In the genomic region with DNA sequence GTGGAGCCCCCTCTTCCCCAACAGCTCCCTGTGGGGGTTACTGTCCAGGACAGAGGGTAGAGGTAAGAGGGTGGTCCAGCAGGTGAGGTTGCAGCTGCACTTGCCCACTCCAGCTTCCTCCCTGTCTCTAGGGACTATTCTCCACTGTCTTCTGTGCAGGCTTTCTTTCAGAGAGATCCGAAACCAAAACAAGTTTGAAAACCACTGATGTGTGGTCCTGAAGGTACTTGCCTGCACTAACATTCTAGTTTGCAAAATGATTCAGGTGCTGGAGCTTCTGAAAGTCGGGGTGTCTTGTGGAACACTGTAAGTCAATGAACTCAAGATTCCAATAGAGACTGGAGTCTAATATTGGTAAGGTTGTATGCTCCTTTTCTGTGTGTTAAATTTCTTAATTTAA, we compare ENCODE assay signal across 20 cellular contexts.
A peak's percentile ranks its signal among the peaks of the same experiment; 100 is the strongest.
DNase-seq lines count a peak whose midpoint lies in the region; ATAC-seq, FAIRE-seq and TF ChIP-seq lines count a peak whose summit lies in the region.
"Had no signal": no experiment of that assay in that cellular context is flagged by ENCODE, and none has a peak within 500 bp of the region (broad histone marks: within the 10 kb centered on the region; RNA-seq: fewer than 3 reads in every experiment).

No MANE protein-coding gene starts in this region.

- H3K4me3 ChIP-seq in gastrocnemius medialis = no peak overlapping the region
- H3K4me3 ChIP-seq: heart right ventricle had no signal

- TF ChIP-seq POLR2A in GM12891 (IDR thresholded peaks at IDR 0.05; ENCODE audit: low read depth, low read length) (no peak), gastrocnemius medialis (IDR thresholded peaks at IDR 0.05) (no peak)

- no peak for TF ChIP-seq CTCF in gastrocnemius medialis (IDR thresholded peaks at IDR 0.05 in 4 of 5, conservative IDR thresholded peaks at IDR 0.05 in 1 of 5)

- intact Hi-C loops in gastrocnemius medialis (cut with DNase I; ENCODE audit: low total_unique reads) = no loop called here

- in situ Hi-C loops in gastrocnemius medialis (cut with MboI; ENCODE audit: low sequenced_read_pairs in 4 of 4) = no loop called here

- H3K27ac ChIP-seq in gastrocnemius medialis = no peak overlapping the region
- H3K27ac ChIP-seq: epithelial cell of prostate, heart right ventricle had no signal

- FAIRE-seq in GM12891 (lab: Jason Lieb, UNC) = peak; percentile 84
- FAIRE-seq: H1 had no signal

- peak; percentile 85 for ATAC-seq in GM19351 (IDR thresholded peaks at IDR 0.05; ENCODE audit: unreplicated experiment)
- ATAC-seq in HG02610 (IDR thresholded peaks at IDR 0.05; ENCODE audit: unreplicated experiment) = peak; percentile 77
- ATAC-seq in HG03432 (IDR thresholded peaks at IDR 0.05; ENCODE audit: unreplicated experiment) = peak; percentile 80
- no peak for ATAC-seq in gastrocnemius medialis
- ATAC-seq in esophagus mucosa = no peak
- ATAC-seq in GM19397 (IDR thresholded peaks at IDR 0.05; ENCODE audit: unreplicated experiment) = no peak
- ATAC-seq: heart right ventricle, Panc1 had no signal

- H3K9me3 ChIP-seq in gastrocnemius medialis = no peaks in the 10 kb centered on the region
- H3K9me3 ChIP-seq: Caco-2, heart right ventricle had no signal

- no peaks in the 10 kb centered on the region for H3K36me3 ChIP-seq in gastrocnemius medialis

- no peaks in the 10 kb centered on the region for H3K27me3 ChIP-seq in gastrocnemius medialis

- H3K4me1 ChIP-seq in gastrocnemius medialis = no peaks in the 10 kb centered on the region
- H3K4me1 ChIP-seq: Caco-2, heart right ventricle had no signal

- DNase-seq in GM12891 (ENCODE audit: insufficient read length, low spot score) (no peak), gastrocnemius medialis (no peak), DMS53 (lab: John Stamatoyannopoulos, UW) (no peak)
- DNase-seq: ACHN; activated CD4-positive, alpha-beta T cell treated with anti-CD3 and anti-CD28 coated beads, Interleukin-2, amount 10 ng/mL, durations not matched to agents 24 days and 14 days; amygdala; Caco-2; heart right ventricle; KBM-7; left colon; NCI-H1436 treated with DMSO at 0.1 percent for 48 hours; NCI-H524 treated with DMSO at 0.1 percent for 48 hours had no signal

TF ChIP-seq in GM12891, 5 proteins besides CTCF, POLR2A, EP300 and RAD21:
- TF ChIP-seq TAF1 (IDR thresholded peaks at IDR 0.05; ENCODE audit: low read depth, low read length) = no peak
- TF ChIP-seq SPI1 (IDR thresholded peaks at IDR 0.05; ENCODE audit: low read depth, low read length) = 0 out of 2 replicates have a peak, but pooled peaks have one; percentile 25
- peak; percentile 18; the same call in 1 of the 2 replicates for TF ChIP-seq POLR2AphosphoS5 (IDR thresholded peaks at IDR 0.05; ENCODE audit: low read depth, low read length)
- TF ChIP-seq PAX5 (IDR thresholded peaks at IDR 0.05; ENCODE audit: insufficient read depth, low read length, severe bottlenecking) = no peak
- no peak for TF ChIP-seq POU2F2 (IDR thresholded peaks at IDR 0.05; ENCODE audit: low read depth, low read length)
TF ChIP-seq in GM12891: peak in this region for 2.

Comparison
In these comparisons a context has a peak if more than half of its experiments do, and no peak if none do; other contexts are left out.
1. ATAC-seq: peak in GM19351 (single experiment), HG02610 (single experiment) and HG03432 (single experiment); none in gastrocnemius medialis (0 of 2), esophagus mucosa (single experiment) and GM19397 (single experiment).